In the genomic region with DNA sequence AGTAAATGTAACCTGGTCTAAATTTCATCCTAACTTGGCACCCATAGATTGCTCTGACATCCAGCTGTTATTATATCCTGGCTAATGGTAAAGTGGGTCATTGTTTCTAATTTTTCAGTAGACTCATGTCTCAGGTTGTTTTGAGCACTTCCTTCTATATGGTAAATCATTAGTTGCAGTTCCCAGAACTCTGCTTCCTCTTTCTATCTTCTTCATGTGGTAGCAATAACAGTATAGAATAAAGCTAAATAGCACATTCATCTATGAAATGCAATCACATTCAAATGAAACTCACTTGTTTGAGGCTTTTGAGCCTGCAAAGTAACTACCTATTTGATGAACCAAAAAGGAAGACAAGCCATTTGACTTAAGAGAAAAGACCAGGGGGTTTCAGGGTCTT, we compare ENCODE assay signal across 13 cellular contexts.
A peak's percentile ranks its signal among the peaks of the same experiment; 100 is the strongest.
DNase-seq lines count a peak whose midpoint lies in the region; ATAC-seq and TF ChIP-seq lines count a peak whose summit lies in the region.
"Had no signal": no experiment of that assay in that cellular context is flagged by ENCODE, and none has a peak within 500 bp of the region (broad histone marks: within the 10 kb centered on the region; RNA-seq: fewer than 3 reads in every experiment).

No MANE protein-coding gene starts in this region.

- no peak overlapping the region for H3K27ac Mint-ChIP-seq in stimulated activated naive CD8-positive, alpha-beta T cell treated with anti-CD3 and anti-CD28 coated beads, Interleukin-15, amount 100 ng/mL, for 72 hours

- peaks cover 10% of the 10 kb centered on the region for H3K4me1 Mint-ChIP-seq in stimulated activated naive CD8-positive, alpha-beta T cell treated with anti-CD3 and anti-CD28 coated beads, Interleukin-15, amount 100 ng/mL, for 72 hours

- H3K36me3 ChIP-seq in ovary (no peaks in the 10 kb centered on the region), gastrocnemius medialis (no peaks in the 10 kb centered on the region)
- H3K36me3 ChIP-seq: uterus had no signal

- in situ Hi-C loops in gastrocnemius medialis (cut with MboI; ENCODE audit: low sequenced_read_pairs in 4 of 4), result no loop called here

- no peak overlapping the region for H3K4me3 Mint-ChIP-seq in stimulated activated naive CD8-positive, alpha-beta T cell treated with anti-CD3 and anti-CD28 coated beads, Interleukin-15, amount 100 ng/mL, for 72 hours

- no peaks in the 10 kb centered on the region for H3K9me3 ChIP-seq in ovary
- H3K9me3 ChIP-seq in gastrocnemius medialis, result no peaks in the 10 kb centered on the region
- H3K9me3 ChIP-seq: uterus had no signal

- H3K9me3 Mint-ChIP-seq in stimulated activated naive CD8-positive, alpha-beta T cell treated with anti-CD3 and anti-CD28 coated beads, Interleukin-15, amount 100 ng/mL, for 72 hours, result no peaks in the 10 kb centered on the region

- H3K4me3 ChIP-seq in NB4 (ENCODE audit: low read depth, low read length) (no peak overlapping the region), ovary (no peak overlapping the region), gastrocnemius medialis (no peak overlapping the region)
- H3K4me3 ChIP-seq: uterus had no signal

- H3K4me1 ChIP-seq in ovary (ENCODE audit: insufficient read depth), result no peaks in the 10 kb centered on the region
- H3K4me1 ChIP-seq in gastrocnemius medialis, result no peaks in the 10 kb centered on the region
- H3K4me1 ChIP-seq: uterus had no signal

- ATAC-seq in stimulated activated naive CD8-positive, alpha-beta T cell treated with anti-CD3 and anti-CD28 coated beads, Interleukin-15, amount 100 ng/mL, for 72 hours, result peak; percentile 25
- no peak for ATAC-seq in stimulated activated naive CD8-positive, alpha-beta T cell treated with anti-CD3 and anti-CD28 coated beads, Interleukin-15, Interleukin-2, amounts not matched to agents 100 U/mL and 50 U/mL, for 24 hours
- ATAC-seq in HG02970 (IDR thresholded peaks at IDR 0.05; ENCODE audit: low FRiP score, unreplicated experiment) (peak; percentile 51), Right ventricle myocardium superior (ENCODE audit: poor library complexity) (no peak), gastrocnemius medialis (no peak)

- H3K27me3 ChIP-seq in ovary (no peaks in the 10 kb centered on the region), gastrocnemius medialis (no peaks in the 10 kb centered on the region)
- H3K27me3 ChIP-seq: uterus had no signal

- no peak overlapping the region for H3K27ac ChIP-seq in ovary
- H3K27ac ChIP-seq in gastrocnemius medialis, result no peak overlapping the region
- H3K27ac ChIP-seq: epithelial cell of prostate, uterus had no signal

- TF ChIP-seq CTCF in NB4 (IDR thresholded peaks at IDR 0.05; ENCODE audit: low read depth, low read length) (no peak), ovary (IDR thresholded peaks at IDR 0.05) (no peak), gastrocnemius medialis (IDR thresholded peaks at IDR 0.05 in 4 of 5, conservative IDR thresholded peaks at IDR 0.05 in 1 of 5) (no peak)

- intact Hi-C loops in Right ventricle myocardium superior (cut with DNase I), result no loop called here
- intact Hi-C loops in ovary (cut with DNase I), result no loop called here
- intact Hi-C loops in gastrocnemius medialis (cut with DNase I; ENCODE audit: low total_unique reads), result no loop called here

- H3K27me3 Mint-ChIP-seq in stimulated activated naive CD8-positive, alpha-beta T cell treated with anti-CD3 and anti-CD28 coated beads, Interleukin-15, amount 100 ng/mL, for 72 hours, result no peaks in the 10 kb centered on the region

- DNase-seq in stimulated activated naive CD8-positive, alpha-beta T cell treated with anti-CD3 and anti-CD28 coated beads, Interleukin-15, amount 100 ng/mL, for 72 hours, result no peak
- DNase-seq in stimulated activated naive CD8-positive, alpha-beta T cell treated with anti-CD3 and anti-CD28 coated beads, Interleukin-15, Interleukin-2, amounts not matched to agents 100 U/mL and 50 U/mL, for 24 hours, result no peak
- DNase-seq in NB4 (ENCODE audit: low read depth) (peak; percentile 47), NCI-H526 (lab: John Stamatoyannopoulos, UW) (no peak), Right ventricle myocardium superior (no peak), ovary (no peak), gastrocnemius medialis (no peak)
- DNase-seq: aorta, NCI-H187, RPMI8226, uterus had no signal

- no peak for TF ChIP-seq POLR2A in NB4 (IDR thresholded peaks at IDR 0.05; ENCODE audit: extremely low read depth, insufficient read length)
- no peak for TF ChIP-seq POLR2A in ovary (IDR thresholded peaks at IDR 0.05)
- no peak for TF ChIP-seq POLR2A in gastrocnemius medialis (IDR thresholded peaks at IDR 0.05)

- TF ChIP-seq EP300 in ovary (IDR thresholded peaks at IDR 0.05), result no peak

Comparison
In these comparisons a context has a peak if more than half of its experiments do, and no peak if none do; other contexts are left out.
1. ATAC-seq: peak in stimulated activated naive CD8-positive, alpha-beta T cell treated with anti-CD3 and anti-CD28 coated beads, Interleukin-15, amount 100 ng/mL, for 72 hours (single experiment) and HG02970 (single experiment); none in stimulated activated naive CD8-positive, alpha-beta T cell treated with anti-CD3 and anti-CD28 coated beads, Interleukin-15, Interleukin-2, amounts not matched to agents 100 U/mL and 50 U/mL, for 24 hours (single experiment), Right ventricle myocardium superior (single experiment) and gastrocnemius medialis (0 of 2).